In genomic region chr20:61913423-61914225, GRCh38 we compare ENCODE assay signal across 18 cellular contexts.
"Had no signal": no experiment of that assay in that cellular context is flagged by ENCODE, and none has a peak within 500 bp of the region (broad histone marks: within the 10 kb centered on the region; RNA-seq: fewer than 3 reads in every experiment).

No MANE protein-coding gene starts in this region.

- DNase-seq: activated CD4-positive, alpha-beta memory T cell treated with anti-CD3 and anti-CD28 coated beads, Interleukin-2, amount 10 ng/mL, durations not matched to agents 7 days and 5 days; activated CD4-positive, alpha-beta T cell treated with anti-CD3 and anti-CD28 coated beads for 36 hours; activated gamma-delta T cell treated with Interleukin-2 at 50 U/mL for 16 hours; activated T-cell treated with anti-CD3 and anti-CD28 coated beads, Interleukin-2, amount 50 U/mL, for 48 hours; aorta; dermis blood vessel endothelial cell; hypothalamus; left cardiac atrium; mammary epithelial cell; naive thymus-derived CD8-positive, alpha-beta T cell; occipital lobe; sigmoid colon; stimulated activated CD4-positive, alpha-beta T cell treated with anti-CD3 and anti-CD28 coated beads, Interleukin-12 subunit alpha, Interleukin-12 subunit beta, amount 100 ng/mL, for 4 hours; stomach had no signal

- H3K27ac ChIP-seq: breast epithelium, sigmoid colon, stomach, thoracic aorta, VCaP had no signal

- H3K27me3 ChIP-seq: breast epithelium had no signal

- H3K4me1 ChIP-seq: breast epithelium, sigmoid colon, stomach had no signal

- ATAC-seq: activated CD4-positive, alpha-beta T cell treated with anti-CD3 and anti-CD28 coated beads for 36 hours; left cardiac atrium; mucosa of descending colon; naive thymus-derived CD8-positive, alpha-beta T cell had no signal

- H3K9me3 ChIP-seq: mucosa of descending colon, sigmoid colon, thoracic aorta had no signal

- H3K4me3 ChIP-seq: breast epithelium, mucosa of descending colon, sigmoid colon, stomach, thoracic aorta had no signal

- H3K36me3 ChIP-seq: breast epithelium, sigmoid colon, stomach, thoracic aorta had no signal
